In genomic region chr11:68297812-68298658, GRCh38 we compare ENCODE assay signal across 8 cellular contexts. TPM values are rescaled to one million over a fixed set of nuclear protein-coding genes. Genes with fewer than 3 reads are reported as not detected.
DNase-seq lines count a peak whose midpoint lies in the region; ATAC-seq and TF ChIP-seq lines count a peak whose summit lies in the region.

No MANE protein-coding gene starts in this region.

- POLR2A ChIA-PET in naive thymus-derived CD4-positive, alpha-beta T cell (lab: Charles Lee): interaction anchor here (1.5 to 2.1 kb wide), 2 partner anchors 26 to 40 kb away, joined by 3 to 11 read pairs; partner anchors contain the start of gene C11orf24

- H3K27ac Mint-ChIP-seq in naive thymus-derived CD4-positive, alpha-beta T cell: no peak overlapping the region
- no peak overlapping the region for H3K27ac Mint-ChIP-seq in stimulated activated effector memory CD8-positive, alpha-beta T cell treated with anti-CD3 and anti-CD28 coated beads, Interleukin-12 subunit alpha, Interleukin-12 subunit beta, amount 100 ng/mL, for 72 hours

- H3K4me3 ChIP-seq in DOHH2 (ENCODE audit: low read length) (no peak overlapping the region), esophagus muscularis mucosa (peak overlapping the region; percentile 8 to 29 (median 15))
- H3K4me3 ChIP-seq in naive thymus-derived CD4-positive, alpha-beta T cell (ENCODE audit: low read length): no peak overlapping the region

- peak overlapping the region; percentile 26; the same call in 1 of the 2 replicates for H3K4me2 ChIP-seq in DOHH2 (ENCODE audit: low read length)

- H3F3A ChIP-seq in DOHH2 (ENCODE audit: control insufficient read depth, insufficient read depth): peaks cover 11% of the 10 kb centered on the region

- H4K20me1 ChIP-seq in DOHH2 (ENCODE audit: control insufficient read depth, insufficient read depth, low read depth, low read length): no peaks in the 10 kb centered on the region

- H3K4me3 Mint-ChIP-seq in naive thymus-derived CD4-positive, alpha-beta T cell: no peak overlapping the region
- H3K4me3 Mint-ChIP-seq in stimulated activated effector memory CD8-positive, alpha-beta T cell treated with anti-CD3 and anti-CD28 coated beads, Interleukin-12 subunit alpha, Interleukin-12 subunit beta, amount 100 ng/mL, for 72 hours: no peak overlapping the region

- CTCF ChIA-PET in naive thymus-derived CD4-positive, alpha-beta T cell (lab: Charles Lee): interaction anchor here (0.6 to 6.4 kb wide), 17 partner anchors 8 to 230 kb away, joined by 3 to 131 read pairs (median 3); partner anchors contain the start of gene C11orf24

- no peaks in the 10 kb centered on the region for H3K36me3 ChIP-seq in DOHH2 (ENCODE audit: control insufficient read depth, low read length)
- H3K36me3 ChIP-seq in esophagus muscularis mucosa: no peaks in the 10 kb centered on the region
- H3K36me3 ChIP-seq in naive thymus-derived CD4-positive, alpha-beta T cell (ENCODE audit: control insufficient read depth in 2 of 3, insufficient read depth in 3 of 3, low read length in 3 of 3): no peaks in the 10 kb centered on the region

- H3K36me3 Mint-ChIP-seq in naive thymus-derived CD4-positive, alpha-beta T cell: no peaks in the 10 kb centered on the region
- no peaks in the 10 kb centered on the region for H3K36me3 Mint-ChIP-seq in stimulated activated effector memory CD8-positive, alpha-beta T cell treated with anti-CD3 and anti-CD28 coated beads, Interleukin-12 subunit alpha, Interleukin-12 subunit beta, amount 100 ng/mL, for 72 hours

- no peak for TF ChIP-seq EP300 in esophagus muscularis mucosa (IDR thresholded peaks at IDR 0.05)

- ATAC-seq in HG02973 (IDR thresholded peaks at IDR 0.05; ENCODE audit: unreplicated experiment) (peak; percentile 50), GM18861 (IDR thresholded peaks at IDR 0.05; ENCODE audit: unreplicated experiment) (no peak)
- ATAC-seq in naive thymus-derived CD4-positive, alpha-beta T cell: peak; percentile 98
- peak; percentile 94 for ATAC-seq in stimulated activated effector memory CD8-positive, alpha-beta T cell treated with anti-CD3 and anti-CD28 coated beads, Interleukin-12 subunit alpha, Interleukin-12 subunit beta, amount 100 ng/mL, for 72 hours

- H3K9me3 ChIP-seq in DOHH2 (ENCODE audit: control insufficient read depth, insufficient read depth, low read length) (no peaks in the 10 kb centered on the region), esophagus muscularis mucosa (no peaks in the 10 kb centered on the region)
- H3K9me3 ChIP-seq in naive thymus-derived CD4-positive, alpha-beta T cell (ENCODE audit: control insufficient read depth in 2 of 3, low read length in 3 of 3): no peaks in the 10 kb centered on the region

- H3K79me2 ChIP-seq in DOHH2 (ENCODE audit: control insufficient read depth, low read length): no peaks in the 10 kb centered on the region

- WGBS in esophagus muscularis mucosa: 24% methylated on average over 24 of the region's 40 CpGs

- no peaks in the 10 kb centered on the region for H3K9me3 Mint-ChIP-seq in naive thymus-derived CD4-positive, alpha-beta T cell
- H3K9me3 Mint-ChIP-seq in stimulated activated effector memory CD8-positive, alpha-beta T cell treated with anti-CD3 and anti-CD28 coated beads, Interleukin-12 subunit alpha, Interleukin-12 subunit beta, amount 100 ng/mL, for 72 hours: no peaks in the 10 kb centered on the region

- H3K27ac ChIP-seq in DOHH2 (ENCODE audit: low read depth, low read length) (no peak overlapping the region), esophagus muscularis mucosa (replicated peaks in 1 of 4) (peak overlapping the region in 1 of 4 donors; percentile 5)
- no peak overlapping the region for H3K27ac ChIP-seq in naive thymus-derived CD4-positive, alpha-beta T cell (ENCODE audit: low read depth, low read length)

- DNase-seq in OCI-M1 (lab: John Stamatoyannopoulos, UW) (peak; percentile 98), activated T-cell treated with anti-CD3 and anti-CD28 coated beads for 24 hours (ENCODE audit: low read depth) (peak; percentile 58), esophagus muscularis mucosa (ENCODE audit: extremely low spot score) (peak; percentile 94)
- DNase-seq in naive thymus-derived CD4-positive, alpha-beta T cell: peak; percentile 42 to 84 (median 70)
- peak; percentile 88 to 90 for DNase-seq in stimulated activated effector memory CD8-positive, alpha-beta T cell treated with anti-CD3 and anti-CD28 coated beads, Interleukin-12 subunit alpha, Interleukin-12 subunit beta, amount 100 ng/mL, for 72 hours (ENCODE audit: low spot score in 2 of 2)

- H3K27me3 Mint-ChIP-seq in naive thymus-derived CD4-positive, alpha-beta T cell: peaks cover 0 to 5% (median 0%) of the 10 kb centered on the region in 5 donors

- no peak for TF ChIP-seq POLR2A in esophagus muscularis mucosa (IDR thresholded peaks at IDR 0.05; ENCODE audit: low read depth)

- no peaks in the 10 kb centered on the region for H3K9me2 ChIP-seq in DOHH2 (replicated peaks; ENCODE audit: control insufficient read depth, low read length)

- intact Hi-C loops in esophagus muscularis mucosa (cut with DNase I): loop anchor here (1.0 to 5.0 kb wide), 2 partner anchors 41 to 84 kb away; no protein-coding TSS in a partner anchor
- intact Hi-C loops in naive thymus-derived CD4-positive, alpha-beta T cell (cut with micrococcal nuclease): loop anchor here (1.0 to 5.0 kb wide), 7 partner anchors 27 to 149 kb away; partner anchors contain the start of gene C11orf24 (in 2 of the 2)

- H3K4me1 ChIP-seq in DOHH2 (ENCODE audit: control insufficient read depth, low read length) (peaks cover 45% of the 10 kb centered on the region), esophagus muscularis mucosa (peaks cover 16 to 26% (median 23%) of the 10 kb centered on the region in 4 donors)
- H3K4me1 ChIP-seq in naive thymus-derived CD4-positive, alpha-beta T cell (ENCODE audit: control insufficient read depth in 2 of 2, insufficient read depth in 2 of 2, low read length in 2 of 2): no peaks in the 10 kb centered on the region

- TF ChIP-seq CTCF in DOHH2 (IDR thresholded peaks at IDR 0.05; ENCODE audit: low read depth, low read length, poor library complexity, severe bottlenecking): peak; percentile 93
- TF ChIP-seq CTCF in esophagus muscularis mucosa (IDR thresholded peaks at IDR 0.05): peak in 2 of 3 experiments; percentile 99

- H3K27me3 ChIP-seq in DOHH2 (ENCODE audit: control insufficient read depth, low read length): peaks cover 2% of the 10 kb centered on the region; the same call in 1 of the 2 replicates
- no peaks in the 10 kb centered on the region for H3K27me3 ChIP-seq in esophagus muscularis mucosa
- H3K27me3 ChIP-seq in naive thymus-derived CD4-positive, alpha-beta T cell (ENCODE audit: control insufficient read depth in 2 of 2, insufficient read depth in 2 of 2, low read length in 2 of 2): no peaks in the 10 kb centered on the region

- peaks cover 0 to 7% (median 0%) of the 10 kb centered on the region in 7 donors for H3K4me1 Mint-ChIP-seq in naive thymus-derived CD4-positive, alpha-beta T cell
- H3K4me1 Mint-ChIP-seq in stimulated activated effector memory CD8-positive, alpha-beta T cell treated with anti-CD3 and anti-CD28 coated beads, Interleukin-12 subunit alpha, Interleukin-12 subunit beta, amount 100 ng/mL, for 72 hours: peaks cover 7% of the 10 kb centered on the region

RNA-seq across cellular contexts. Expression of gene LRP5, which starts 14.4 kb away (rescaled TPM):
- 10 to 100 TPM; 34.0 to 78.4 (median 56.2) TPM for total RNA-seq in esophagus muscularis mucosa
- total RNA-seq in naive thymus-derived CD4-positive, alpha-beta T cell: 10 to 100 TPM in 1 of 5 experiments, 1 to 10 TPM in 4; 1.4 to 29.9 (median 2.3) TPM
- polyA plus RNA-seq in naive thymus-derived CD4-positive, alpha-beta T cell: under 1 TPM; 0.35 to 0.99 TPM

RNA-seq across cellular contexts. Expression of gene C11orf24, which starts 26.3 kb away (rescaled TPM):
- 10 to 100 TPM; 27.0 to 41.5 (median 31.5) TPM for total RNA-seq in esophagus muscularis mucosa
- total RNA-seq in naive thymus-derived CD4-positive, alpha-beta T cell: 10 to 100 TPM in 4 of 5 experiments, 1 to 10 TPM in 1; 9.5 to 20.0 (median 15.4) TPM
- polyA plus RNA-seq in naive thymus-derived CD4-positive, alpha-beta T cell: 10 to 100 TPM in 1 of 2 donors, 1 to 10 TPM in 1; 5.7 to 11.5 TPM

Comparison
In these comparisons a context has a peak if more than half of its experiments do, and no peak if none do; other contexts are left out.
1. H3K4me3 ChIP-seq: peak in esophagus muscularis mucosa (4 of 4); none in DOHH2 (single experiment) and naive thymus-derived CD4-positive, alpha-beta T cell (single experiment).
2. Peak in every context shown above with its lines, with median percentiles within 50 percentile points of each other: DNase-seq.